In the genomic region with DNA sequence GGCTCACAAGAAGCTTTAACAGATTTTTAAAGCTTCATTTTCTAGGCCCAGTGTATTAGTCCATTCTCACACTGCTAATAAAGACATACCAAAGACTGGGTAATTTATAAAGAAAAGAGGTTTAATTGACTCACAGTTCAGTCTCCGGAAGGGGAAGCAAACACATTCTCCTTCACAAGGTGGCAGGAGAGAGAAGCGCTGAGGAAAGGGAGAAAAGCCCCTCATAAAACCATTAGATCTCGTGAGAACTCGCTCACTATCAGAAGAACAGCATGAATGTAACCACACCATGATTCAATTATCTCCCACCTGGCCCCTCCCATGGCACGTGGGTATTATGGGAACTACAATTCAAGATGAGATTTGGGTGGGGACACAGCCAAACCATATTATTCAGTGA, we compare ENCODE assay signal across 6 cellular contexts. TPM values are rescaled to one million over a fixed set of nuclear protein-coding genes. Genes with fewer than 3 reads are reported as not detected.
"Had no signal": no experiment of that assay in that cellular context is flagged by ENCODE, and none has a peak within 500 bp of the region (broad histone marks: within the 10 kb centered on the region; RNA-seq: fewer than 3 reads in every experiment).

No MANE protein-coding gene starts in this region.

RNA-seq across cellular contexts. Expression of gene COL19A1, which starts 42.0 kb away (rescaled TPM):
- total RNA-seq: fibroblast of lung, foreskin keratinocyte, kidney epithelial cell, lower lobe of right lung, pulmonary artery endothelial cell, upper lobe of right lung had no signal
- polyA plus RNA-seq: foreskin keratinocyte had no signal
